8 cellular contexts compared by ENCODE assay signal in genomic region chr16:81314603-81315270, GRCh38. TPM values are rescaled to one million over a fixed set of nuclear protein-coding genes. Genes with fewer than 3 reads are reported as not detected.
DNase-seq lines count a peak whose midpoint lies in the region; ATAC-seq and TF ChIP-seq lines count a peak whose summit lies in the region.

GAN (plus strand) TSS chr16:81314962; CDS start chr16:81315114, 152 bp downstream.

- H2BK15ac ChIP-seq in mesendoderm (replicated peaks; ENCODE audit: low read depth) = no peak within 1 kb of the TSS

- no peak within 1 kb of the TSS for H4K8ac ChIP-seq in mesendoderm (ENCODE audit: low read depth, low read length)

- peaks cover 38% of the 10 kb centered on the region for H3K79me2 ChIP-seq in mesendoderm (ENCODE audit: control insufficient read depth, insufficient read depth, low read length)

- peaks cover 12% of the 10 kb centered on the region for H3K79me1 ChIP-seq in mesendoderm (ENCODE audit: low read length)

- peak; percentile 97 for DNase-seq in Calu3
- DNase-seq in NT2/D1 (ENCODE audit: low read depth, low spot score) = peak; percentile 96
- DNase-seq in activated CD8-positive, alpha-beta memory T cell treated with anti-CD3 and anti-CD28 coated beads, Interleukin-2, amount 50 U/mL, for 24 hours (ENCODE audit: extremely low read depth) = peak; percentile 83
- peak; percentile 98 for DNase-seq in endodermal cell
- DNase-seq in mesendoderm = peak; percentile 98
- peak; percentile 89 for DNase-seq in stimulated activated CD8-positive, alpha-beta memory T cell treated with anti-CD3 and anti-CD28 coated beads, Interleukin-12 subunit alpha, Interleukin-12 subunit beta, amount 100 ng/mL, for 4 hours (ENCODE audit: low read depth)

- H3K9me3 ChIP-seq in HUES48 (ENCODE audit: control insufficient read depth, insufficient read depth, low read length) (no peaks in the 10 kb centered on the region), NT2/D1 (ENCODE audit: insufficient read depth, low read length) (no peaks in the 10 kb centered on the region), endodermal cell (ENCODE audit: control insufficient read depth, low read length) (no peaks in the 10 kb centered on the region)

- H2BK5ac ChIP-seq in mesendoderm (ENCODE audit: low read length) = no peak within 1 kb of the TSS

- no peak within 1 kb of the TSS for H3K23ac ChIP-seq in mesendoderm (ENCODE audit: low read length)

- H3K27me3 ChIP-seq in HUES48 (ENCODE audit: control insufficient read depth, insufficient read depth, low read length) (peaks cover 5% of the 10 kb centered on the region; the same call in 1 of the 2 replicates), NT2/D1 (ENCODE audit: insufficient read depth, insufficient read length) (peaks cover 5% of the 10 kb centered on the region), endodermal cell (ENCODE audit: control insufficient read depth, insufficient read depth, low read length, poor library complexity, severe bottlenecking) (no peaks in the 10 kb centered on the region), mesendoderm (ENCODE audit: insufficient read depth, low read length, poor library complexity) (no peaks in the 10 kb centered on the region)

- H3K4me2 ChIP-seq in mesendoderm (ENCODE audit: low read length) = peak within 1 kb of the TSS; percentile 89

- peak within 1 kb of the TSS; percentile 81 for H3K4ac ChIP-seq in mesendoderm (ENCODE audit: low read depth, low read length)

- no peak within 1 kb of the TSS for H2BK120ac ChIP-seq in mesendoderm (ENCODE audit: low read depth, low read length)

- H3K27ac ChIP-seq in HUES48 (ENCODE audit: low read depth, low read length) (peak within 1 kb of the TSS; percentile 89), endodermal cell (ENCODE audit: low read depth, low read length) (no peak within 1 kb of the TSS), mesendoderm (ENCODE audit: low read depth, low read length) (peak within 1 kb of the TSS; percentile 35)

- peak within 1 kb of the TSS; percentile 71 for H3K18ac ChIP-seq in mesendoderm (ENCODE audit: low read length)

- H3K9ac ChIP-seq in HUES48 (ENCODE audit: low read depth, low read length) (peak within 1 kb of the TSS; percentile 87), NT2/D1 (ENCODE audit: insufficient read length, low read depth) (peak within 1 kb of the TSS; percentile 93), endodermal cell (ENCODE audit: extremely low read depth, low read length, poor library complexity, severe bottlenecking) (peak within 1 kb of the TSS; percentile 83), mesendoderm (ENCODE audit: low read length) (peak within 1 kb of the TSS; percentile 94)

- H3K4me3 Mint-ChIP-seq in Calu3 (ENCODE audit: low read depth, unreplicated experiment) (peak within 1 kb of the TSS; percentile 95), endodermal cell (peak within 1 kb of the TSS; percentile 83)

- H3K27me3 Mint-ChIP-seq in Calu3 (ENCODE audit: unreplicated experiment) = no peaks in the 10 kb centered on the region
- no peaks in the 10 kb centered on the region for H3K27me3 Mint-ChIP-seq in endodermal cell (ENCODE audit: insufficient read depth)

- H3K4me3 ChIP-seq in HUES48 (ENCODE audit: low read depth, low read length) (peak within 1 kb of the TSS; percentile 91), NT2/D1 (ENCODE audit: insufficient read length, low read depth) (peak within 1 kb of the TSS; percentile 97), endodermal cell (ENCODE audit: low read length) (peak within 1 kb of the TSS; percentile 90), mesendoderm (ENCODE audit: low read length) (peak within 1 kb of the TSS; percentile 93)

- TF ChIP-seq CTCF in Calu3 (IDR thresholded peaks at IDR 0.05; ENCODE audit: unreplicated experiment) = no peak
- no peak for TF ChIP-seq CTCF in endodermal cell (conservative IDR thresholded peaks at IDR 0.05)

- CTCF ChIA-PET in Calu3 (lab: Charles Lee) = interaction anchor here (0.7 to 1.3 kb wide), 8 partner anchors 10 to 648 kb away, joined by 3 to 5 read pairs (median 3); partner anchors contain the start of gene BCO1

- 0 to 1% methylated on average over 30 to 75 of the region's 75 CpGs for WGBS in endodermal cell (ENCODE audit: insufficient coverage in 1 of 2, insufficient read length in 1 of 2), 2 experiments
- WGBS in mesendoderm (ENCODE audit: extremely low coverage, insufficient coverage, low lambda C conversion rate) = no CpG with 5 or more reads among the region's 75 CpGs

- peak within 1 kb of the TSS; percentile 80 for H3K27ac Mint-ChIP-seq in Calu3 (ENCODE audit: unreplicated experiment)
- peak within 1 kb of the TSS; percentile 93 for H3K27ac Mint-ChIP-seq in endodermal cell

- peak; percentile 96 for ATAC-seq in GM21423 (IDR thresholded peaks at IDR 0.05; ENCODE audit: unreplicated experiment)

- peaks cover 21% of the 10 kb centered on the region for H3K4me1 ChIP-seq in HUES48 (ENCODE audit: control insufficient read depth, insufficient read depth, low read length)
- no peaks in the 10 kb centered on the region for H3K4me1 ChIP-seq in NT2/D1 (ENCODE audit: insufficient read depth, insufficient read length)
- H3K4me1 ChIP-seq in endodermal cell (ENCODE audit: control insufficient read depth, insufficient read depth, low read length) = peaks cover 3% of the 10 kb centered on the region
- H3K4me1 ChIP-seq in mesendoderm (ENCODE audit: control insufficient read depth, low read depth, low read length) = peaks cover 1% of the 10 kb centered on the region

- H3K4me1 Mint-ChIP-seq in Calu3 (ENCODE audit: low read depth, unreplicated experiment) (peaks cover 57% of the 10 kb centered on the region), endodermal cell (peaks cover 32% of the 10 kb centered on the region)

- peak within 1 kb of the TSS; percentile 98 for H3K56ac ChIP-seq in mesendoderm (ENCODE audit: low read length)

- H3K36me3 Mint-ChIP-seq in Calu3 (ENCODE audit: insufficient read depth, unreplicated experiment) (peaks cover 32% of the 10 kb centered on the region), endodermal cell (ENCODE audit: low read depth) (peaks cover 3% of the 10 kb centered on the region)

- BruUV-seq in Calu3 (replicated peaks; lab: Mats Ljungman, UMichigan) = no TSS peak

- no peak within 1 kb of the TSS for H2AK5ac ChIP-seq in mesendoderm (ENCODE audit: low read length)

- intact Hi-C loops in Calu3 (cut with micrococcal nuclease; ENCODE audit: unreplicated experiment) = loop anchor here (1.0 to 10.0 kb wide), 5 partner anchors 20 to 170 kb away; no protein-coding TSS in a partner anchor

- H3K9me3 Mint-ChIP-seq in Calu3 (ENCODE audit: low read depth, unreplicated experiment) (no peaks in the 10 kb centered on the region), endodermal cell (no peaks in the 10 kb centered on the region)

- H3K36me3 ChIP-seq in HUES48 (ENCODE audit: control insufficient read depth, insufficient read depth, low read length) (peaks cover 11% of the 10 kb centered on the region), NT2/D1 (ENCODE audit: insufficient read depth, insufficient read length, low read length) (peaks cover 18% of the 10 kb centered on the region), endodermal cell (ENCODE audit: control insufficient read depth, insufficient read depth, low read length) (no peaks in the 10 kb centered on the region), mesendoderm (ENCODE audit: control insufficient read depth, insufficient read depth, low read length) (no peaks in the 10 kb centered on the region)

- H4K5ac ChIP-seq in mesendoderm (ENCODE audit: low read length) = no peak within 1 kb of the TSS

RNA-seq across cellular contexts. Expression of gene GAN, which starts in this region (rescaled TPM):
- total RNA-seq in Calu3 (2022) (17.6 and 22.0 TPM in 2 replicates), endodermal cell (10 to 100 TPM; 23.4 to 28.9 TPM)
- 4.4 TPM for polyA plus RNA-seq in endodermal cell (2013, experiment 1 of 2)
- 4.5 TPM for polyA plus RNA-seq in endodermal cell (2013, experiment 2 of 2)
- 5.9 TPM for polyA plus RNA-seq in mesendoderm (2013, experiment 1 of 2)
- polyA plus RNA-seq in mesendoderm (2013, experiment 2 of 2) = 5.6 TPM
